In the genomic region with DNA sequence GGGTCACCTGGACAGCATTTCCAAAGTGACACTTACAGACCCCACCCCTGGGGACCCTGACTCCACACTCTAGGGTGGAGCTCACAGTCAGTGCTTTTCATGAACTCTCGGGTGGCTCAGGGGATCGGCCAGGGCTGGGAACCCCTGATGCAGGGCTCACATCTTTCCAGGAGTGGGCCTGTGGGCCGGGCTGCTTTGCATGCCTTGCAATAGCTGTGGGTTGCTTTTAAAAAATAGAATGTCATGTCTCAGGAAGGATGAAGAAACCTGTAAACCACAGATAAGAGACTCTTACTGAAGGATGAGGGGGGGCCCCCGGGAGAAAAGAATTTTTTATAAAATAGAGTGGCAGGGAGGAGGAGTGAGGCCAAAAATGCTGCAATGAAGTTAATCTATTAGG, we compare ENCODE assay signal across 1 cellular context.
TF ChIP-seq lines count a peak whose summit lies in the region.

No MANE protein-coding gene starts in this region.

TF ChIP-seq in K562, 482 proteins besides CTCF, POLR2A, EP300 and RAD21 (continued from another document):
- TF ChIP-seq, protein P1, sequence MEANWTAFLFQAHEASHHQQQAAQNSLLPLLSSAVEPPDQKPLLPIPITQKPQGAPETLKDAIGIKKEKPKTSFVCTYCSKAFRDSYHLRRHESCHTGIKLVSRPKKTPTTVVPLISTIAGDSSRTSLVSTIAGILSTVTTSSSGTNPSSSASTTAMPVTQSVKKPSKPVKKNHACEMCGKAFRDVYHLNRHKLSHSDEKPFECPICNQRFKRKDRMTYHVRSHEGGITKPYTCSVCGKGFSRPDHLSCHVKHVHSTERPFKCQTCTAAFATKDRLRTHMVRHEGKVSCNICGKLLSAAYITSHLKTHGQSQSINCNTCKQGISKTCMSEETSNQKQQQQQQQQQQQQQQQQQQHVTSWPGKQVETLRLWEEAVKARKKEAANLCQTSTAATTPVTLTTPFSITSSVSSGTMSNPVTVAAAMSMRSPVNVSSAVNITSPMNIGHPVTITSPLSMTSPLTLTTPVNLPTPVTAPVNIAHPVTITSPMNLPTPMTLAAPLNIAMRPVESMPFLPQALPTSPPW (CRISPR knock-in tag; IDR thresholded peaks at IDR 0.05) = peak; percentile 51
- TF ChIP-seq ARID1B (IDR thresholded peaks at IDR 0.05) = peak; percentile 39
- TF ChIP-seq, protein P2, sequence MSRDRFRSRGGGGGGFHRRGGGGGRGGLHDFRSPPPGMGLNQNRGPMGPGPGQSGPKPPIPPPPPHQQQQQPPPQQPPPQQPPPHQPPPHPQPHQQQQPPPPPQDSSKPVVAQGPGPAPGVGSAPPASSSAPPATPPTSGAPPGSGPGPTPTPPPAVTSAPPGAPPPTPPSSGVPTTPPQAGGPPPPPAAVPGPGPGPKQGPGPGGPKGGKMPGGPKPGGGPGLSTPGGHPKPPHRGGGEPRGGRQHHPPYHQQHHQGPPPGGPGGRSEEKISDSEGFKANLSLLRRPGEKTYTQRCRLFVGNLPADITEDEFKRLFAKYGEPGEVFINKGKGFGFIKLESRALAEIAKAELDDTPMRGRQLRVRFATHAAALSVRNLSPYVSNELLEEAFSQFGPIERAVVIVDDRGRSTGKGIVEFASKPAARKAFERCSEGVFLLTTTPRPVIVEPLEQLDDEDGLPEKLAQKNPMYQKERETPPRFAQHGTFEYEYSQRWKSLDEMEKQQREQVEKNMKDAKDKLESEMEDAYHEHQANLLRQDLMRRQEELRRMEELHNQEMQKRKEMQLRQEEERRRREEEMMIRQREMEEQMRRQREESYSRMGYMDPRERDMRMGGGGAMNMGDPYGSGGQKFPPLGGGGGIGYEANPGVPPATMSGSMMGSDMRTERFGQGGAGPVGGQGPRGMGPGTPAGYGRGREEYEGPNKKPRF (IDR thresholded peaks at IDR 0.05; ENCODE audit: low read depth, low read length) = no peak
- TF ChIP-seq ZNF644 (tag; IDR thresholded peaks at IDR 0.05; ENCODE audit: low read depth) = no peak
- TF ChIP-seq GABPB2 (CRISPR knock-in tag; conservative IDR thresholded peaks at IDR 0.05) = no peak
- no peak for TF ChIP-seq ZFP1 (CRISPR knock-in tag; IDR thresholded peaks at IDR 0.05)
- TF ChIP-seq ZNF699 (CRISPR knock-in tag; IDR thresholded peaks at IDR 0.05; ENCODE audit: insufficient replicate concordance) = no peak
- no peak for TF ChIP-seq HOMEZ (CRISPR knock-in tag; IDR thresholded peaks at IDR 0.05)
- TF ChIP-seq, protein P3, sequence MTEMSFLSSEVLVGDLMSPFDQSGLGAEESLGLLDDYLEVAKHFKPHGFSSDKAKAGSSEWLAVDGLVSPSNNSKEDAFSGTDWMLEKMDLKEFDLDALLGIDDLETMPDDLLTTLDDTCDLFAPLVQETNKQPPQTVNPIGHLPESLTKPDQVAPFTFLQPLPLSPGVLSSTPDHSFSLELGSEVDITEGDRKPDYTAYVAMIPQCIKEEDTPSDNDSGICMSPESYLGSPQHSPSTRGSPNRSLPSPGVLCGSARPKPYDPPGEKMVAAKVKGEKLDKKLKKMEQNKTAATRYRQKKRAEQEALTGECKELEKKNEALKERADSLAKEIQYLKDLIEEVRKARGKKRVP (CRISPR knock-in tag; IDR thresholded peaks at IDR 0.05) = no peak
- TF ChIP-seq ZNF785 (CRISPR knock-in tag; IDR thresholded peaks at IDR 0.05) = no peak
- TF ChIP-seq NCOR1 (IDR thresholded peaks at IDR 0.05) = no peak
- no peak for TF ChIP-seq DIDO1 (tag; IDR thresholded peaks at IDR 0.05; ENCODE audit: low read depth)
- no peak for TF ChIP-seq POLR2AphosphoS5 (IDR thresholded peaks at IDR 0.05; ENCODE audit: control insufficient read depth, insufficient read depth, low read depth, low read length)
- no peak for TF ChIP-seq ATF2 (CRISPR knock-in tag; IDR thresholded peaks at IDR 0.05)
- no peak for TF ChIP-seq ZNF311 (CRISPR knock-in tag; IDR thresholded peaks at IDR 0.05)
- no peak for TF ChIP-seq ARNT (IDR thresholded peaks at IDR 0.05)
- TF ChIP-seq ILK (tag; IDR thresholded peaks at IDR 0.05; ENCODE audit: borderline replicate concordance, low read depth) = no peak
- TF ChIP-seq BHLHE40 (IDR thresholded peaks at IDR 0.05; ENCODE audit: low read length) = no peak
- TF ChIP-seq TAL1 (IDR thresholded peaks at IDR 0.05) = peak; percentile 20; the same call in 1 of the 2 replicates
- no peak for TF ChIP-seq CHD2 (IDR thresholded peaks at IDR 0.05; ENCODE audit: low read depth, low read length)
- TF ChIP-seq, protein P4, sequence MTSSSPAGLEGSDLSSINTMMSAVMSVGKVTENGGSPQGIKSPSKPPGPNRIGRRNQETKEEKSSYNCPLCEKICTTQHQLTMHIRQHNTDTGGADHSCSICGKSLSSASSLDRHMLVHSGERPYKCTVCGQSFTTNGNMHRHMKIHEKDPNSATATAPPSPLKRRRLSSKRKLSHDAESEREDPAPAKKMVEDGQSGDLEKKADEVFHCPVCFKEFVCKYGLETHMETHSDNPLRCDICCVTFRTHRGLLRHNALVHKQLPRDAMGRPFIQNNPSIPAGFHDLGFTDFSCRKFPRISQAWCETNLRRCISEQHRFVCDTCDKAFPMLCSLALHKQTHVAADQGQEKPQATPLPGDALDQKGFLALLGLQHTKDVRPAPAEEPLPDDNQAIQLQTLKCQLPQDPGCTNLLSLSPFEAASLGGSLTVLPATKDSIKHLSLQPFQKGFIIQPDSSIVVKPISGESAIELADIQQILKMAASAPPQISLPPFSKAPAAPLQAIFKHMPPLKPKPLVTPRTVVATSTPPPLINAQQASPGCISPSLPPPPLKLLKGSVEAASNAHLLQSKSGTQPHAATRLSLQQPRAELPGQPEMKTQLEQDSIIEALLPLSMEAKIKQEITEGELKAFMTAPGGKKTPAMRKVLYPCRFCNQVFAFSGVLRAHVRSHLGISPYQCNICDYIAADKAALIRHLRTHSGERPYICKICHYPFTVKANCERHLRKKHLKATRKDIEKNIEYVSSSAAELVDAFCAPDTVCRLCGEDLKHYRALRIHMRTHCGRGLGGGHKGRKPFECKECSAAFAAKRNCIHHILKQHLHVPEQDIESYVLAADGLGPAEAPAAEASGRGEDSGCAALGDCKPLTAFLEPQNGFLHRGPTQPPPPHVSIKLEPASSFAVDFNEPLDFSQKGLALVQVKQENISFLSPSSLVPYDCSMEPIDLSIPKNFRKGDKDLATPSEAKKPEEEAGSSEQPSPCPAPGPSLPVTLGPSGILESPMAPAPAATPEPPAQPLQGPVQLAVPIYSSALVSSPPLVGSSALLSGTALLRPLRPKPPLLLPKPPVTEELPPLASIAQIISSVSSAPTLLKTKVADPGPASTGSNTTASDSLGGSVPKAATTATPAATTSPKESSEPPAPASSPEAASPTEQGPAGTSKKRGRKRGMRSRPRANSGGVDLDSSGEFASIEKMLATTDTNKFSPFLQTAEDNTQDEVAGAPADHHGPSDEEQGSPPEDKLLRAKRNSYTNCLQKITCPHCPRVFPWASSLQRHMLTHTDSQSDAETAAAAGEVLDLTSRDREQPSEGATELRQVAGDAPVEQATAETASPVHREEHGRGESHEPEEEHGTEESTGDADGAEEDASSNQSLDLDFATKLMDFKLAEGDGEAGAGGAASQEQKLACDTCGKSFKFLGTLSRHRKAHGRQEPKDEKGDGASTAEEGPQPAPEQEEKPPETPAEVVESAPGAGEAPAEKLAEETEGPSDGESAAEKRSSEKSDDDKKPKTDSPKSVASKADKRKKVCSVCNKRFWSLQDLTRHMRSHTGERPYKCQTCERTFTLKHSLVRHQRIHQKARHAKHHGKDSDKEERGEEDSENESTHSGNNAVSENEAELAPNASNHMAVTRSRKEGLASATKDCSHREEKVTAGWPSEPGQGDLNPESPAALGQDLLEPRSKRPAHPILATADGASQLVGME (CRISPR knock-in tag; IDR thresholded peaks at IDR 0.05) = no peak
